ENCODE assay signal across 18 cellular contexts in the genomic region with DNA sequence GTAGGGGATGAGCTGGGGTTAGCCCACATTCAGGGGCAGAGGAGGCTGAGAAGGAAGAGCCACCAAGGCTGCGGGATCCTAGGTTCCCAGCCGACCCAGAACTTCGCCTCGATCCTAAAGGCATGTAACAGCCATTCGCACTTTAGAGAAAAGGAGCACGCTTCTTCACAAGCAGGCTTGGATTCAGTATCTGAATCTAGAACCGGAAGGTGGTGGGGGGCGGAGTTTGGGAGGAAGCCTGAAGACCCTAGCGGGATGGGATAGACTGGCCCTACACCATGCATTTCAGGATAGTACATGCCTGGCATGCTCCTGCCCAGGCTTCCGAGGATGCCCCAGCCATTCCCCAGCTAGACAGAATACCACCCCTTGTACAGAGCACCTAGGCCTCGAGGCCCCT.
"Had no signal": no experiment of that assay in that cellular context is flagged by ENCODE, and none has a peak within 500 bp of the region (broad histone marks: within the 10 kb centered on the region; RNA-seq: fewer than 3 reads in every experiment).

No MANE protein-coding gene starts in this region.

- H3K36me3 ChIP-seq: colonic mucosa, prostate gland, right lobe of liver had no signal

- H3K9me3 ChIP-seq: body of pancreas, colonic mucosa, left ventricle myocardium inferior, prostate gland, right lobe of liver, testis had no signal

- DNase-seq: activated CD4-positive, CD25-positive, alpha-beta regulatory T cell treated with anti-CD3 and anti-CD28 coated beads, Interleukin-2, amount 50 U/mL, for 72 hours; activated effector memory CD4-positive, alpha-beta T cell treated with Interleukin-2 at 50 U/mL for 16 hours; activated T-cell treated with anti-CD3 and anti-CD28 coated beads, Interleukin-2, amount 50 U/mL, for 1 hour; body of pancreas; caudate nucleus; colonic mucosa; left ventricle myocardium inferior; naive thymus-derived CD8-positive, alpha-beta T cell; nucleus accumbens; right lobe of liver; stimulated activated CD4-positive, alpha-beta T cell treated with anti-CD3 and anti-CD28 coated beads, Interleukin-1b, Interleukin-23, amount 100 ng/mL, for 48 hours; stimulated activated naive CD8-positive, alpha-beta T cell treated with anti-CD3 and anti-CD28 coated beads, Interleukin-15, amount 100 ng/mL, for 72 hours; T1000; testis had no signal

- H3K27me3 ChIP-seq: testis had no signal

- ATAC-seq: activated naive CD4-positive, alpha-beta T cell treated with anti-CD3 and anti-CD28 coated beads, Interleukin-2, amount 50 U/mL, for 72 hours; body of pancreas; esophagus mucosa; naive thymus-derived CD8-positive, alpha-beta T cell; right lobe of liver; stimulated activated naive CD8-positive, alpha-beta T cell treated with anti-CD3 and anti-CD28 coated beads, Interleukin-15, amount 100 ng/mL, for 72 hours had no signal

- H3K27ac ChIP-seq: body of pancreas, colonic mucosa, left ventricle myocardium inferior, prostate gland, right lobe of liver, testis had no signal

- FAIRE-seq: endometrium had no signal

- H3K4me3 ChIP-seq: body of pancreas, colonic mucosa, left ventricle myocardium inferior, prostate gland, right lobe of liver, testis had no signal
